ENCODE assay signal across 15 cellular contexts in the genomic region with DNA sequence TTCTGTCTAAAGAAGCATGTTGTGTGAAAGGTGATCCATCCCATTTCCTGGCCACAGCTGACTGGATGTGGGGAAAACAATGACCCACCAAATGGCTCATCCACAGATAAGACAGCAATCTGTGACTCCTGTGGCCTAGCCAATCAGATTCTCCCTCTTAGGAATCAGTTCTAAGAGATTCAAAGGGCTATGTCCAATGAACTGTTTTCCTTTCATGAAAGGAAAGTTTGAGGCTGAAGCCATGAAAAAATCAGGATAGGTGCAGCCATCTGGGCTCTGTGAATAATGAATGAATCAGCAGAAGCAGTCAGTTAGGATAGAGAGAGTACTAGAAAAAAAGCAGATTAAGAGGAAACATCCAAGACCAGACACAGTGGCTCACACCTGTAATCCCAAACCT.
DNase-seq lines count a peak whose midpoint lies in the region; ATAC-seq, FAIRE-seq and TF ChIP-seq lines count a peak whose summit lies in the region.
"Had no signal": no experiment of that assay in that cellular context is flagged by ENCODE, and none has a peak within 500 bp of the region (broad histone marks: within the 10 kb centered on the region; RNA-seq: fewer than 3 reads in every experiment).

No MANE protein-coding gene starts in this region.

- peak overlapping the region; percentile 68 for H2AFZ ChIP-seq in endothelial cell of umbilical vein (ENCODE audit: low read depth, low read length)

- no peaks in the 10 kb centered on the region for H3K9me1 ChIP-seq in endothelial cell of umbilical vein (replicated peaks; ENCODE audit: control insufficient read depth, extremely low read depth, insufficient read depth, low read length)

- H3K79me2 ChIP-seq in endothelial cell of umbilical vein (ENCODE audit: control insufficient read depth, insufficient read depth, low read length): no peaks in the 10 kb centered on the region

- no peak overlapping the region for H3K27ac ChIP-seq in endothelial cell of umbilical vein (ENCODE audit: insufficient read depth, low read depth, low read length)
- H3K27ac ChIP-seq: heart left ventricle, right lobe of liver had no signal

- H3K36me3 ChIP-seq in endothelial cell of umbilical vein (ENCODE audit: control insufficient read depth in 2 of 2, extremely low read depth in 1 of 2, insufficient read depth in 2 of 2, low read length in 2 of 2): no peaks in the 10 kb centered on the region
- H3K36me3 ChIP-seq: heart left ventricle, right lobe of liver had no signal

- peak overlapping the region; percentile 91 for H3K27ac Mint-ChIP-seq in nephron progenitor cell
- H3K27ac Mint-ChIP-seq: CD4-positive, CD25-positive, alpha-beta regulatory T cell; H9 had no signal

- DNase-seq in EH (ENCODE audit: low read depth) (peak; percentile 45), LHCN-M2 (ENCODE audit: low read depth) (peak; percentile 77), endothelial cell of umbilical vein (ENCODE audit: low read depth, low spot score) (peak; percentile 10), nephron progenitor cell (no peak), NCI-H1694 (lab: John Stamatoyannopoulos, UW) (no peak), lower leg skin (ENCODE audit: low spot score in 2 of 2) (no peak)
- DNase-seq in effector CD4-positive, alpha-beta T cell: no peak
- DNase-seq: activated T-cell treated with anti-CD3 and anti-CD28 coated beads, Interleukin-2, amount 50 U/mL, for 48 hours; CD4-positive, CD25-positive, alpha-beta regulatory T cell; H9; heart left ventricle; right lobe of liver had no signal

- POLR2A ChIA-PET in endothelial cell of umbilical vein (lab: Charles Lee): no interaction called here

- H3K4me1 ChIP-seq in endothelial cell of umbilical vein (ENCODE audit: control insufficient read depth, extremely low read depth, insufficient read depth, low read length): no peaks in the 10 kb centered on the region
- H3K4me1 ChIP-seq: heart left ventricle, right lobe of liver had no signal

- FAIRE-seq in endothelial cell of umbilical vein (lab: Jason Lieb, UNC): no peak
- FAIRE-seq: GM18507 had no signal

- H3K4me1 Mint-ChIP-seq in nephron progenitor cell: peaks cover 6% of the 10 kb centered on the region
- H3K4me1 Mint-ChIP-seq: CD4-positive, CD25-positive, alpha-beta regulatory T cell; H9 had no signal

- no peaks in the 10 kb centered on the region for H3K27me3 ChIP-seq in endothelial cell of umbilical vein (ENCODE audit: control insufficient read depth in 2 of 2, insufficient read depth in 2 of 2, low read length in 2 of 2)
- H3K27me3 ChIP-seq: heart left ventricle, right lobe of liver had no signal

- H3K9ac ChIP-seq in endothelial cell of umbilical vein (replicated peaks; ENCODE audit: extremely low read depth, insufficient read depth, low read length): no peak overlapping the region

- H3K27me3 Mint-ChIP-seq in nephron progenitor cell (ENCODE audit: low read depth, poor library complexity): no peaks in the 10 kb centered on the region
- H3K27me3 Mint-ChIP-seq: CD4-positive, CD25-positive, alpha-beta regulatory T cell had no signal

- no peak overlapping the region for H3K4me3 Mint-ChIP-seq in nephron progenitor cell
- H3K4me3 Mint-ChIP-seq: CD4-positive, CD25-positive, alpha-beta regulatory T cell; H9 had no signal

- H3K4me3 ChIP-seq in endothelial cell of umbilical vein (replicated peaks in 1 of 3; ENCODE audit: insufficient read depth in 1 of 3, low read depth in 1 of 3, low read length in 3 of 3) (no peak overlapping the region), lower leg skin (ENCODE audit: low read depth, poor library complexity, severe bottlenecking) (no peak overlapping the region)
- H3K4me3 ChIP-seq: heart left ventricle, right lobe of liver had no signal

- TF ChIP-seq CTCF in endothelial cell of umbilical vein (IDR thresholded peaks at IDR 0.05; ENCODE audit: extremely low read depth in 1 of 2, insufficient read depth in 1 of 2, low read depth in 1 of 2, low read length in 2 of 2) (no peak), nephron progenitor cell (IDR thresholded peaks at IDR 0.05) (no peak), lower leg skin (IDR thresholded peaks at IDR 0.05) (no peak)

- no peaks in the 10 kb centered on the region for H3K36me3 Mint-ChIP-seq in nephron progenitor cell (ENCODE audit: low read depth)
- H3K36me3 Mint-ChIP-seq: CD4-positive, CD25-positive, alpha-beta regulatory T cell had no signal

- H3K9me3 Mint-ChIP-seq in nephron progenitor cell: no peaks in the 10 kb centered on the region
- H3K9me3 Mint-ChIP-seq: H9 had no signal

- BruUV-seq in endothelial cell of umbilical vein (replicated peaks; lab: Mats Ljungman, UMichigan): no TSS peak

- no peak for ATAC-seq in GM18505 (IDR thresholded peaks at IDR 0.05; ENCODE audit: unreplicated experiment)
- ATAC-seq: heart left ventricle, left lobe of liver, right lobe of liver had no signal

- H3K9me3 ChIP-seq in endothelial cell of umbilical vein (replicated peaks; ENCODE audit: control insufficient read depth, insufficient read depth, low read length): no peaks in the 10 kb centered on the region
- H3K9me3 ChIP-seq: heart left ventricle, right lobe of liver had no signal

- H3K4me2 ChIP-seq in endothelial cell of umbilical vein (ENCODE audit: insufficient read depth, low read length): no peak overlapping the region

- dilution Hi-C loops in endothelial cell of umbilical vein (cut with MboI; ENCODE audit: extremely low pct_ligation_motif_present, low sequenced_read_pairs): no loop called here

- CTCF ChIA-PET in endothelial cell of umbilical vein (lab: Charles Lee): no interaction called here

- intact Hi-C loops in endothelial cell of umbilical vein (cut with micrococcal nuclease) (no loop called here), lower leg skin (cut with DNase I; ENCODE audit: low total_unique reads) (no loop called here)

- no peaks in the 10 kb centered on the region for H4K20me1 ChIP-seq in endothelial cell of umbilical vein (replicated peaks; ENCODE audit: control insufficient read depth, extremely low read depth, insufficient read depth, low read length)

- TF ChIP-seq POLR2A in endothelial cell of umbilical vein (IDR thresholded peaks at IDR 0.05; ENCODE audit: low read depth, low read length): no peak
- TF ChIP-seq POLR2A in lower leg skin (IDR thresholded peaks at IDR 0.05): no peak
- no peak for TF ChIP-seq POLR2A in GM18505 (IDR thresholded peaks at IDR 0.05; ENCODE audit: borderline replicate concordance, extremely low read depth, insufficient read depth, insufficient read length)

TF ChIP-seq in endothelial cell of umbilical vein, 7 proteins besides CTCF, POLR2A, EP300 and RAD21:
- no peak for TF ChIP-seq POLR2AphosphoS5 (IDR thresholded peaks at IDR 0.05; ENCODE audit: insufficient read depth, low read depth, low read length)
- no peak for TF ChIP-seq JUN (IDR thresholded peaks at IDR 0.05; ENCODE audit: borderline replicate concordance, insufficient read depth, insufficient read length, low read depth)
- no peak for TF ChIP-seq MYC (IDR thresholded peaks at IDR 0.05; ENCODE audit: low read depth, low read length)
- TF ChIP-seq, protein P1, sequence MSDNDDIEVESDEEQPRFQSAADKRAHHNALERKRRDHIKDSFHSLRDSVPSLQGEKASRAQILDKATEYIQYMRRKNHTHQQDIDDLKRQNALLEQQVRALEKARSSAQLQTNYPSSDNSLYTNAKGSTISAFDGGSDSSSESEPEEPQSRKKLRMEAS (IDR thresholded peaks at IDR 0.05; ENCODE audit: insufficient read depth, insufficient read length): no peak
- TF ChIP-seq EZH2 (IDR thresholded peaks at IDR 0.05; ENCODE audit: borderline replicate concordance, low read depth, low read length, severe bottlenecking): no peak
- TF ChIP-seq GATA2 (IDR thresholded peaks at IDR 0.05; ENCODE audit: insufficient read depth, insufficient read length, low read depth, low read length): peak; percentile 29
- peak; percentile 29 for TF ChIP-seq FOS (IDR thresholded peaks at IDR 0.05; ENCODE audit: borderline replicate concordance, insufficient read depth, low read length)
TF ChIP-seq in endothelial cell of umbilical vein: peak in this region for 2.

Comparison
In these comparisons a context has a peak if more than half of its experiments do, and no peak if none do; other contexts are left out.
1. DNase-seq: peak in EH (single experiment), LHCN-M2 (single experiment) and endothelial cell of umbilical vein (single experiment); none in nephron progenitor cell (single experiment), NCI-H1694 (single experiment), lower leg skin (0 of 2) and effector CD4-positive, alpha-beta T cell (single experiment).